Comparison of ENCODE assay signal across 8 cellular contexts in genomic region chr5:178729065-178729464, GRCh38. TPM values are rescaled to one million over a fixed set of nuclear protein-coding genes. Genes with fewer than 3 reads are reported as not detected.
DNase-seq lines count a peak whose midpoint lies in the region; ATAC-seq and TF ChIP-seq lines count a peak whose summit lies in the region.
"Not testable (repeated sequence)": the region's sequence is repeated elsewhere in the genome, so short reads cannot be mapped to it uniquely, and the experiment has no call there.

No MANE protein-coding gene starts in this region.

- no CpG with 5 or more reads among the region's 33 CpGs for WGBS in iPS DF 6.9 (ENCODE audit: insufficient coverage, insufficient read length)

- not testable (repeated sequence) for H3K79me2 ChIP-seq in GM23338 (replicated peaks; ENCODE audit: insufficient read depth)

- H3K4me3 Mint-ChIP-seq in GM23338, WTC11: not testable (repeated sequence)

- H3K27ac Mint-ChIP-seq in GM23338, WTC11: not testable (repeated sequence)

- not testable (repeated sequence) for H3K27me3 Mint-ChIP-seq in GM23338 (ENCODE audit: insufficient read depth, low read depth, poor library complexity); WTC11 (ENCODE audit: low read depth)

- not testable (repeated sequence) for TF ChIP-seq CTCF in AG04450 (IDR thresholded peaks at IDR 0.05; ENCODE audit: low read depth, low read length); GM23338 (conservative IDR thresholded peaks at IDR 0.05; ENCODE audit: low read depth in 2 of 2); WTC11 (IDR thresholded peaks at IDR 0.05); choroid plexus epithelial cell (conservative IDR thresholded peaks at IDR 0.05; ENCODE audit: low read depth, low read length); fibroblast of mammary gland (conservative IDR thresholded peaks at IDR 0.05; ENCODE audit: control insufficient read depth, insufficient read depth, low read depth, low read length); retinal pigment epithelial cell (conservative IDR thresholded peaks at IDR 0.05; ENCODE audit: low read depth, low read length); tibial artery (IDR thresholded peaks at IDR 0.05)

- H3K4me1 ChIP-seq in GM23338 (ENCODE audit: insufficient read depth); iPS DF 6.9 (ENCODE audit: control insufficient read depth, insufficient read depth, low read length); tibial artery: not testable (repeated sequence)

- not testable (repeated sequence) for H2AFZ ChIP-seq in GM23338

- CTCF ChIA-PET in AG04450 (lab: Charles Lee); WTC11 (lab: Charles Lee): not testable (repeated sequence)

- peaks cover 29% of the 10 kb centered on the region; the same call in 1 of the 2 replicates for H3K36me3 ChIP-seq in GM23338 (ENCODE audit: insufficient read depth)
- H3K36me3 ChIP-seq in iPS DF 6.9 (ENCODE audit: control insufficient read depth, insufficient read depth, low read length): not testable (repeated sequence)
- H3K36me3 ChIP-seq in tibial artery: peaks cover 35 to 41% (median 41%) of the 10 kb centered on the region in 3 donors

- POLR2A ChIA-PET in AG04450 (lab: Yijun Ruan, JAX) (interaction anchor here (0.7 kb wide), 1 partner anchor 525 kb away, joined by 3 read pairs; the partner anchor contains the start of gene HNRNPAB), WTC11 (lab: Charles Lee) (interaction anchor here (1.4 kb wide), 1 partner anchor 103 kb away, joined by 3 read pairs; no protein-coding TSS in a partner anchor)

- not testable (repeated sequence) for DNase-seq in AG04450 (ENCODE audit: low read depth, low spot score); GM23338 (ENCODE audit: low spot score); WTC11 (ENCODE audit: low spot score); choroid plexus epithelial cell (ENCODE audit: low read depth); fibroblast of mammary gland (ENCODE audit: low read depth); iPS DF 6.9 (ENCODE audit: low read depth, low spot score); retinal pigment epithelial cell (ENCODE audit: low read depth); tibial artery

- H3K4me3 ChIP-seq in AG04450 (ENCODE audit: low read depth, low read length) (peak overlapping the region; percentile 51), GM23338 (peak overlapping the region; percentile 75; the same call in 1 of the 2 replicates), choroid plexus epithelial cell (ENCODE audit: low read depth, low read length) (peak overlapping the region; percentile 71), fibroblast of mammary gland (ENCODE audit: control insufficient read depth, low read depth, low read length) (peak overlapping the region; percentile 15), iPS DF 6.9 (ENCODE audit: low read length) (peak overlapping the region; percentile 38; the same call in 1 of the 2 replicates), retinal pigment epithelial cell (ENCODE audit: low read length) (peak overlapping the region; percentile 32), tibial artery (peak overlapping the region; percentile 96 to 98)

- H4K20me1 ChIP-seq in GM23338 (replicated peaks; ENCODE audit: insufficient read depth): not testable (repeated sequence)

- H3F3A ChIP-seq in GM23338 (replicated peaks; ENCODE audit: low read depth): not testable (repeated sequence)

- H3K36me3 Mint-ChIP-seq in GM23338 (ENCODE audit: low read depth) (peaks cover 41% of the 10 kb centered on the region), WTC11 (peaks cover 32% of the 10 kb centered on the region)

- not testable (repeated sequence) for H3K4me1 Mint-ChIP-seq in GM23338
- H3K4me1 Mint-ChIP-seq in WTC11: peaks cover 13% of the 10 kb centered on the region; the same call in 1 of the 2 replicates

- intact Hi-C loops in tibial artery (cut with DNase I; ENCODE audit: low total_unique reads): loop anchor here (10.0 kb wide), 1 partner anchor 104 kb away; the partner anchor contains the start of gene CLK4

- H3K9me2 ChIP-seq in GM23338 (ENCODE audit: insufficient read depth): not testable (repeated sequence)

- H3K4me2 ChIP-seq in GM23338: not testable (repeated sequence)

- peaks cover 22% of the 10 kb centered on the region for H3K9me3 ChIP-seq in AG04450 (ENCODE audit: control insufficient read depth, insufficient read depth, low read length)
- H3K9me3 ChIP-seq in iPS DF 6.9 (ENCODE audit: control insufficient read depth, insufficient read depth, low read length); tibial artery: not testable (repeated sequence)

- ATAC-seq in GM23338 (peak; percentile 54), WTC11 (peak; percentile 5; the same call in 1 of the 2 replicates)

- not testable (repeated sequence) for H3K27me3 ChIP-seq in AG04450 (ENCODE audit: control insufficient read depth, insufficient read depth, low read length); GM23338 (ENCODE audit: insufficient read depth); iPS DF 6.9 (ENCODE audit: control insufficient read depth, insufficient read depth, low read length); tibial artery

- H3K9me3 Mint-ChIP-seq in GM23338: peaks cover 12% of the 10 kb centered on the region
- not testable (repeated sequence) for H3K9me3 Mint-ChIP-seq in WTC11

- not testable (repeated sequence) for H3K27ac ChIP-seq in AG04450 (ENCODE audit: low read depth, low read length); GM23338 (ENCODE audit: low read depth); iPS DF 6.9 (ENCODE audit: low read length); tibial artery

RNA-seq across cellular contexts. Expression of gene ZNF354A, which starts 1.4 kb away (rescaled TPM):
- 6.1 and 11.1 TPM in 2 replicates for polyA plus RNA-seq in AG04450 (2011; rRNA removed)
- 4.1 and 4.7 TPM in 2 replicates for polyA minus RNA-seq in AG04450 (2011; rRNA and poly(A)+ RNA removed)
- total RNA-seq in GM23338 (2014; rRNA removed; shearing (Covaris generic)): 15.7 and 27.3 TPM in 2 replicates
- polyA plus RNA-seq in GM23338 (2016; fragmentation: Nextera tagmentation; extraction: Ambion mirVana): 14.1 and 22.6 TPM in 2 replicates
- total RNA-seq in WTC11 (2021): 22.5 to 25.2 TPM (median 22.5 TPM) in 3 replicates

Comparison
In these comparisons a context has a peak if more than half of its experiments do, and no peak if none do; other contexts are left out.
1. H3K4me3 ChIP-seq: peak in every context shown above with its lines; median percentile 97 in tibial artery; 75 in GM23338; 71 in choroid plexus epithelial cell; 51 in AG04450; 38 in iPS DF 6.9; 32 in retinal pigment epithelial cell; 15 in fibroblast of mammary gland.